In genomic region chr16:57029161-57030160, GRCh38 we compare ENCODE assay signal across 1 cellular context.
TF ChIP-seq lines count a peak whose summit lies in the region.

No MANE protein-coding gene starts in this region.

TF ChIP-seq in HepG2, 621 proteins besides CTCF, POLR2A, EP300 and RAD21:
- TF ChIP-seq MAFF (IDR thresholded peaks at IDR 0.05; ENCODE audit: low read depth, low read length) (no peak), ZC3H4 (CRISPR knock-in tag; IDR thresholded peaks at IDR 0.05; ENCODE audit: borderline replicate concordance) (no peak), POGK (CRISPR knock-in tag; conservative IDR thresholded peaks at IDR 0.05) (no peak), PBX2 (CRISPR knock-in tag; IDR thresholded peaks at IDR 0.05) (no peak), ZNF20 (CRISPR knock-in tag; IDR thresholded peaks at IDR 0.05) (no peak), ZNF609 (CRISPR knock-in tag; IDR thresholded peaks at IDR 0.05; ENCODE audit: borderline replicate concordance) (no peak), ZNF672 (CRISPR knock-in tag; IDR thresholded peaks at IDR 0.05) (no peak), CREB1 (IDR thresholded peaks at IDR 0.05) (no peak), CREB1 (CRISPR knock-in tag; IDR thresholded peaks at IDR 0.05) (no peak), SAP130 (CRISPR knock-in tag; IDR thresholded peaks at IDR 0.05; ENCODE audit: low read depth) (no peak), ZNF563 (CRISPR knock-in tag; IDR thresholded peaks at IDR 0.05) (no peak), ZSCAN12 (CRISPR knock-in tag; IDR thresholded peaks at IDR 0.05) (no peak)
